Comparison of ENCODE assay signal across 19 cellular contexts in the genomic region with DNA sequence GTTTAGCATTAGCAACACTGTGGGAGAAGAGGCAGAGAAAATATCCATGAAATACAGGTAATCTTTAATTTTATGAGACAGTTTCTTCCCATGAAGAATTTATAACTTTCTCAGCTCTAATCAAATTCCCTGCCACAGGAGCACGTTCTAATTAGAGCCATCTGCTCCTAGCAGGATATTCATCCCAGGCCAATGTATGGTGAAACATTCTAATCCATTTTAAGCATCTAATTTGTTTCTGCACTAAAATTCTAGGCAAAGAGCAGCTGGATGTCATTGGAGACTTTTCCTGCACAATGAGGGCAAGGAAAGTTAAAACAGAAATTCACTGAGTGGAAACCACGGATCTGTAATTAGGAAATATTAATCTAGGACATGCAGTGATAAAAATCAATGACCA.
"Had no signal": no experiment of that assay in that cellular context is flagged by ENCODE, and none has a peak within 500 bp of the region (broad histone marks: within the 10 kb centered on the region; RNA-seq: fewer than 3 reads in every experiment).

No MANE protein-coding gene starts in this region.

- H3K27me3 ChIP-seq: hepatocyte, right lobe of liver, suprapubic skin, thyroid gland, vagina had no signal

- H3K4me1 ChIP-seq: parathyroid adenoma, psoas muscle, right lobe of liver, suprapubic skin, thyroid gland, vagina had no signal

- H3K9me3 ChIP-seq: psoas muscle, right lobe of liver, suprapubic skin, thyroid gland, vagina had no signal

- H3K27ac ChIP-seq: dorsolateral prefrontal cortex, hepatocyte, parathyroid adenoma, psoas muscle, right lobe of liver, suprapubic skin, thyroid gland, vagina had no signal

- H3K4me3 ChIP-seq: dorsolateral prefrontal cortex, hepatocyte, psoas muscle, right lobe of liver, suprapubic skin, thyroid gland, vagina had no signal

- DNase-seq: cortex of kidney; dorsolateral prefrontal cortex; effector CD8-positive, alpha-beta T cell; head of caudate nucleus; kidney glomerular epithelial cell; mesendoderm; naive thymus-derived CD4-positive, alpha-beta T cell; nephron progenitor cell; psoas muscle; retina; right lobe of liver; stimulated activated CD4-positive, alpha-beta T cell treated with anti-CD3 and anti-CD28 coated beads, Interleukin-4, amount 100 ng/mL, for 1 hour; stimulated activated CD8-positive, alpha-beta memory T cell treated with anti-CD3 and anti-CD28 coated beads, Interleukin-4, amount 100 ng/mL, for 48 hours; stimulated activated naive CD8-positive, alpha-beta T cell treated with anti-CD3 and anti-CD28 coated beads, Interleukin-15, Interleukin-2, amounts not matched to agents 100 U/mL and 50 U/mL, for 24 hours; thyroid gland had no signal

- H3K9ac ChIP-seq: parathyroid adenoma had no signal

- H3K36me3 ChIP-seq: right lobe of liver, suprapubic skin, thyroid gland, vagina had no signal
